In the genomic region with DNA sequence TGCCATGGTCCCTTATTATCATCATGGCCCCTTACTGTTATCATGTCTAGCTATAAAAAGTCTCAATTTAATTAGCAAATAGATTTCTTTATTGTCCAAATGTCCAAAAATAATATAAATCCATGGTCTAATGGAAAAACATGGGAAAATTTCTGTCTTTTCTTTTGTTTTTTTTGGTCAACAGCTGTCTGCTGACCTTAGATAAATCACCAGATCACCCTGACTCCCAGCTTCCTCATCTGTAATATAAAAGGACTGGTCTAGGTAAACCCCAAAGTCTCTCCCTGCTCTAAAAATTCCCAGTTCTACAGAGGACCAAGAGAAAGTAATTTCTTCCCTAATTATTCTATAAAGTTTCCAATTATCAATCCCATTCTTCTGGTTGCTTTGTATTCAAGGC, we compare ENCODE assay signal across 15 cellular contexts.
"Had no signal": no experiment of that assay in that cellular context is flagged by ENCODE, and none has a peak within 500 bp of the region (broad histone marks: within the 10 kb centered on the region; RNA-seq: fewer than 3 reads in every experiment).

No MANE protein-coding gene starts in this region.

- H3K36me3 ChIP-seq: gastrocnemius medialis, heart right ventricle, pancreas, sigmoid colon had no signal

- H3K27ac ChIP-seq: body of pancreas, coronary artery, gastrocnemius medialis, pancreas, sigmoid colon had no signal

- H3K9me3 ChIP-seq: body of pancreas, gastrocnemius medialis, heart right ventricle, pancreas, sigmoid colon had no signal

- H3K4me1 ChIP-seq: pancreas had no signal

- H3K27me3 ChIP-seq: body of pancreas, gastrocnemius medialis, heart right ventricle, pancreas, sigmoid colon had no signal

- DNase-seq: activated B cell treated with CpG ODN at 0.5 μM for 24 hours; activated T-cell treated with anti-CD3 and anti-CD28 coated beads, Interleukin-2, amount 50 U/mL, for 1 hour; amniotic stem cell; body of pancreas; caudate nucleus; effector memory CD4-positive, alpha-beta T cell; gastrocnemius medialis; heart right ventricle; left colon; mammary epithelial cell; pancreas; sigmoid colon; stimulated activated CD4-positive, alpha-beta T cell treated with anti-CD3 and anti-CD28 coated beads, Interleukin-12 subunit alpha, Interleukin-12 subunit beta, amount 100 ng/mL, for 4 hours had no signal

- ATAC-seq: body of pancreas; gastrocnemius medialis; heart right ventricle; left colon; pancreas; stimulated activated effector memory CD8-positive, alpha-beta T cell treated with anti-CD3 and anti-CD28 coated beads, Interleukin-12 subunit alpha, Interleukin-12 subunit beta, amount 100 ng/mL, for 72 hours had no signal

- H3K4me3 ChIP-seq: body of pancreas, coronary artery, gastrocnemius medialis, heart right ventricle, pancreas, sigmoid colon had no signal

- FAIRE-seq: pancreas had no signal
